ENCODE assay signal across 10 cellular contexts in genomic region chr2:236570081-236570979, GRCh38. TPM values are rescaled to one million over a fixed set of nuclear protein-coding genes. Genes with fewer than 3 reads are reported as not detected.
A peak's percentile ranks its signal among the peaks of the same experiment; 100 is the strongest.
DNase-seq lines count a peak whose midpoint lies in the region; ATAC-seq and TF ChIP-seq lines count a peak whose summit lies in the region.
"Had no signal": no experiment of that assay in that cellular context is flagged by ENCODE, and none has a peak within 500 bp of the region (broad histone marks: within the 10 kb centered on the region; RNA-seq: fewer than 3 reads in every experiment).

No MANE protein-coding gene starts in this region.

- peak overlapping the region; percentile 71 to 96 (median 88) for H3K4me3 Mint-ChIP-seq in IgD-negative memory B cell
- peak overlapping the region; percentile 76 to 83 for H3K4me3 Mint-ChIP-seq in effector memory CD8-positive, alpha-beta T cell

- no peak overlapping the region for H2AK5ac ChIP-seq in trophoblast cell (ENCODE audit: low read length)

- H3K79me2 ChIP-seq in trophoblast cell (ENCODE audit: control insufficient read depth, insufficient read depth, low read length, poor library complexity), result peaks cover 52% of the 10 kb centered on the region

- H3K36me3 Mint-ChIP-seq in IgD-negative memory B cell, result no peaks in the 10 kb centered on the region
- peaks cover 9% of the 10 kb centered on the region for H3K36me3 Mint-ChIP-seq in effector memory CD8-positive, alpha-beta T cell (ENCODE audit: insufficient read depth)

- no CpG with 5 or more reads among the region's 6 CpGs for WGBS in trophoblast cell (ENCODE audit: extremely low coverage, insufficient coverage, insufficient read length)

- no peak for TF ChIP-seq CTCF in GM10248 (IDR thresholded peaks at IDR 0.05; ENCODE audit: control extremely low read depth, extremely low read depth, low read depth, missing control alignments)

- POLR2A ChIA-PET in GM10248 (lab: Yijun Ruan, JAX), result interaction anchor here (1.0 to 1.7 kb wide), 3 partner anchors 12 to 489 kb away, joined by 3 to 8 read pairs (median 7); no protein-coding TSS in a partner anchor

- no peaks in the 10 kb centered on the region for H3K27me3 ChIP-seq in trophoblast cell (ENCODE audit: insufficient read depth, low read length)

- H3K27me3 Mint-ChIP-seq in IgD-negative memory B cell, result peaks cover 3% of the 10 kb centered on the region
- H3K27me3 Mint-ChIP-seq in effector memory CD8-positive, alpha-beta T cell, result no peaks in the 10 kb centered on the region

- H3K36me3 ChIP-seq in ES-I3 (ENCODE audit: insufficient read depth, low read length) (no peaks in the 10 kb centered on the region), trophoblast cell (ENCODE audit: control insufficient read depth in 1 of 2, insufficient read depth in 2 of 2, low read length in 2 of 2) (peaks cover 20 to 21% of the 10 kb centered on the region in 2 experiments)

- H3K4me1 ChIP-seq in ES-I3 (ENCODE audit: insufficient read depth, low read length), result peaks cover 28% of the 10 kb centered on the region
- H3K4me1 ChIP-seq in trophoblast cell (ENCODE audit: control insufficient read depth in 1 of 2, insufficient read depth in 2 of 2, low read length in 2 of 2), result peaks cover 25 to 33% of the 10 kb centered on the region in 2 experiments

- H3K14ac ChIP-seq in trophoblast cell (ENCODE audit: low read length), result peak overlapping the region; percentile 38

- no peak overlapping the region for H2AFZ ChIP-seq in trophoblast cell (ENCODE audit: insufficient read depth, low read length, poor library complexity)

- peaks cover 54% of the 10 kb centered on the region for H3K79me1 ChIP-seq in trophoblast cell (ENCODE audit: low read length)

- H3K9ac ChIP-seq in ES-I3 (ENCODE audit: low read depth, low read length) (peak overlapping the region; percentile 6; the same call in 1 of the 2 replicates), trophoblast cell (ENCODE audit: low read length) (peak overlapping the region; percentile 90)

- H4K8ac ChIP-seq in trophoblast cell (ENCODE audit: low read depth, low read length), result peak overlapping the region; percentile 8

- H4K91ac ChIP-seq in trophoblast cell (ENCODE audit: low read depth, low read length), result peak overlapping the region; percentile 23

- peak overlapping the region; percentile 16 for H2BK120ac ChIP-seq in trophoblast cell (ENCODE audit: insufficient read depth, low read length, poor library complexity)

- H3K18ac ChIP-seq in trophoblast cell (ENCODE audit: low read length), result no peak overlapping the region

- peak overlapping the region; percentile 45 for H2BK5ac ChIP-seq in trophoblast cell (ENCODE audit: low read depth, low read length, poor library complexity)

- no peaks in the 10 kb centered on the region for H3K9me3 Mint-ChIP-seq in IgD-negative memory B cell
- H3K9me3 Mint-ChIP-seq in effector memory CD8-positive, alpha-beta T cell, result no peaks in the 10 kb centered on the region

- no peak overlapping the region for H4K12ac ChIP-seq in trophoblast cell (ENCODE audit: low read depth, low read length)

- no peak for ATAC-seq in effector memory CD8-positive, alpha-beta T cell (replicated peaks)
- no peak for ATAC-seq in GM21526 (IDR thresholded peaks at IDR 0.05; ENCODE audit: low FRiP score, unreplicated experiment)

- H3K4me2 ChIP-seq in trophoblast cell (ENCODE audit: low read length), result peak overlapping the region; percentile 87

- H3K27ac Mint-ChIP-seq in IgD-negative memory B cell, result peak overlapping the region in 2 of 3 donors; percentile 89 to 90
- no peak overlapping the region for H3K27ac Mint-ChIP-seq in effector memory CD8-positive, alpha-beta T cell

- peak overlapping the region; percentile 97 for H3K4ac ChIP-seq in trophoblast cell (ENCODE audit: low read depth, low read length)

- H3K4me1 Mint-ChIP-seq in IgD-negative memory B cell, result peaks cover 21 to 28% (median 23%) of the 10 kb centered on the region in 3 donors
- peaks cover 20 to 22% of the 10 kb centered on the region in 2 donors for H3K4me1 Mint-ChIP-seq in effector memory CD8-positive, alpha-beta T cell (ENCODE audit: low read depth in 2 of 2)

- H3K4me3 ChIP-seq in trophoblast cell (ENCODE audit: low read depth, low read length), result peak overlapping the region; percentile 74
- H3K4me3 ChIP-seq: lung had no signal

- no peak for DNase-seq in effector memory CD8-positive, alpha-beta T cell
- DNase-seq in trophoblast cell (no peak), GM10248 (ENCODE audit: extremely low spot score) (no peak), NCI-H1417 (lab: John Stamatoyannopoulos, UW) (no peak)
- DNase-seq in effector CD8-positive, alpha-beta T cell (lab: John Stamatoyannopoulos, UW), result no peak
- DNase-seq: NCI-H1048 had no signal

- CTCF ChIA-PET in GM10248 (lab: Yijun Ruan, JAX), result interaction anchor here (0.6 to 4.6 kb wide), 34 partner anchors 9 to 492 kb away, joined by 3 to 137 read pairs (median 4); a partner anchor contains a TSS

- H3K23ac ChIP-seq in trophoblast cell (ENCODE audit: low read length), result no peak overlapping the region

- peak overlapping the region; percentile 87 for H3K27ac ChIP-seq in trophoblast cell (ENCODE audit: low read depth, low read length)

- H3K9me3 ChIP-seq in ES-I3 (ENCODE audit: control insufficient read depth, insufficient read depth, low read length) (no peaks in the 10 kb centered on the region), trophoblast cell (ENCODE audit: insufficient read depth, low read depth, low read length) (no peaks in the 10 kb centered on the region)

- no peak overlapping the region for H2BK12ac ChIP-seq in trophoblast cell (ENCODE audit: low read length)

RNA-seq across cellular contexts. Expression of gene ACKR3, which starts 0.7 kb away (rescaled TPM):
- polyA plus RNA-seq in IgD-negative memory B cell, result 1.4 TPM
- 301 and 313 TPM in 2 replicates for polyA plus RNA-seq in trophoblast cell (2013)

Comparison
In these comparisons a context has a peak if more than half of its experiments do, and no peak if none do; other contexts are left out.
1. H3K27ac Mint-ChIP-seq: peak in IgD-negative memory B cell (2 of 3); none in effector memory CD8-positive, alpha-beta T cell (0 of 2).